ENCODE assay signal across 28 cellular contexts in the genomic region with DNA sequence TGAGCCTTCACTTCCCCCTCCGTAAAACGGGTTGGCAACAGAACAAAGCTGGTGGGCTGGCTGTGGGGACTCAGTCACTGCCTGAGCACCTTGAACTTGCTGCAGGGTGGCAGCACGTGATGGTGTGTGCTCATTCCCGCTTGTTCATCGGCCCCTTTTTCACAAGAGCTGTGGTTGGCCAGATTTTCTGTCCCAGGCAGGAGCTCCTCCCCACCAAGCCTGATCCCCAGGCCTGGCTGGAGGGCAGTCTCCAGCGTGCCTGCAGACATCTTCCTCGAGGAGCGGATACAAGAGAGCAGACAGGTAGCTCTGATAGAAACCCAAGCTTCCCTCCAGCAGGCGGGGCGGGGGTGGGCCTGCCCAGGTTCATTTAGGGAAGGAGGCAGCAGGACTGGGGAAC.
A peak's percentile ranks its signal among the peaks of the same experiment; 100 is the strongest.
DNase-seq lines count a peak whose midpoint lies in the region; ATAC-seq, FAIRE-seq and TF ChIP-seq lines count a peak whose summit lies in the region.
"Had no signal": no experiment of that assay in that cellular context is flagged by ENCODE, and none has a peak within 500 bp of the region (broad histone marks: within the 10 kb centered on the region; RNA-seq: fewer than 3 reads in every experiment).

No MANE protein-coding gene starts in this region.

- no peaks in the 10 kb centered on the region for H3K79me2 ChIP-seq in HepG2 (ENCODE audit: insufficient read depth, low read length)

- no peak overlapping the region for H3K4me2 ChIP-seq in HepG2 (ENCODE audit: low read depth, low read length)
- H3K4me2 ChIP-seq: BLaER1 treated with 17β-estradiol and CSF1 and Interleukin-3, amounts not matched to agents 10 nM and 100 nM had no signal

- peak overlapping the region; percentile 33 for H3K27ac Mint-ChIP-seq in stimulated activated naive B cell treated with anti-CD40 and anti-IgM and Interleukin-4, amounts not matched to agents 10 μg/mL and 1 μg/mL and 100 μg/mL, for 72 hours
- H3K27ac Mint-ChIP-seq: HFFc6 had no signal

- H3K9me3 ChIP-seq in HepG2 (ENCODE audit: low read length) (no peaks in the 10 kb centered on the region), right lobe of liver (no peaks in the 10 kb centered on the region), left lung (no peaks in the 10 kb centered on the region)
- H3K9me3 ChIP-seq: BLaER1 treated with 17β-estradiol and CSF1 and Interleukin-3, amounts not matched to agents 10 nM and 100 nM; Caco-2; MG63; Peyer's patch; SJCRH30 had no signal

- H4K20me1 ChIP-seq in HepG2 (ENCODE audit: insufficient read depth, low read length): no peaks in the 10 kb centered on the region

- ATAC-seq in HepG2 (no peak), right lobe of liver (no peak), left lung (no peak)
- no peak for ATAC-seq in stimulated activated naive B cell treated with anti-CD40 and anti-IgM and Interleukin-4, amounts not matched to agents 10 μg/mL and 1 μg/mL and 100 μg/mL, for 72 hours (replicated peaks)

- TF ChIP-seq EP300 in HepG2 (IDR thresholded peaks at IDR 0.05; ENCODE audit: low read depth in 2 of 2, low read length in 2 of 2) (no peak), HepG2 (CRISPR knock-in tag; IDR thresholded peaks at IDR 0.05; ENCODE audit: borderline replicate concordance) (no peak)

- H3K27me3 Mint-ChIP-seq in stimulated activated naive B cell treated with anti-CD40 and anti-IgM and Interleukin-4, amounts not matched to agents 10 μg/mL and 1 μg/mL and 100 μg/mL, for 72 hours: peaks cover 4 to 9% of the 10 kb centered on the region in 2 donors

- no peaks in the 10 kb centered on the region for H3K9me3 Mint-ChIP-seq in stimulated activated naive B cell treated with anti-CD40 and anti-IgM and Interleukin-4, amounts not matched to agents 10 μg/mL and 1 μg/mL and 100 μg/mL, for 72 hours
- H3K9me3 Mint-ChIP-seq: HFFc6 had no signal

- H3K27me3 ChIP-seq in HepG2 (ENCODE audit: control insufficient read depth in 1 of 2, insufficient read depth in 2 of 2, low read length in 2 of 2) (no peaks in the 10 kb centered on the region), right lobe of liver (no peaks in the 10 kb centered on the region), left lung (no peaks in the 10 kb centered on the region)
- H3K27me3 ChIP-seq: BLaER1 treated with 17β-estradiol and CSF1 and Interleukin-3, amounts not matched to agents 10 nM and 100 nM; MG63; Peyer's patch; SJCRH30 had no signal

- intact Hi-C loops in HepG2 (cut with micrococcal nuclease; ENCODE audit: unreplicated experiment) (no loop called here), right lobe of liver (cut with DNase I) (no loop called here), left lung (cut with DNase I) (no loop called here)

- no peak overlapping the region for H3K27ac ChIP-seq in HepG2 (ENCODE audit: extremely low read length, insufficient read depth, low read length)
- no peak overlapping the region for H3K27ac ChIP-seq in right lobe of liver
- no peak overlapping the region for H3K27ac ChIP-seq in left lung
- H3K27ac ChIP-seq: BLaER1 treated with 17β-estradiol and CSF1 and Interleukin-3, amounts not matched to agents 10 nM and 100 nM; Peyer's patch; SJCRH30 had no signal

- no peak overlapping the region for H3K4me3 ChIP-seq in HepG2 (replicated peaks in 1 of 3; ENCODE audit: insufficient read depth in 1 of 3, low read depth in 2 of 3, low read length in 3 of 3)
- no peak overlapping the region for H3K4me3 ChIP-seq in right lobe of liver
- H3K4me3 ChIP-seq in left lung: no peak overlapping the region
- H3K4me3 ChIP-seq: BLaER1 treated with 17β-estradiol and CSF1 and Interleukin-3, amounts not matched to agents 10 nM and 100 nM; MG63; Peyer's patch; SJCRH30 had no signal

- in situ Hi-C loops in HepG2 (cut with HindIII; ENCODE audit: extremely low pct_ligation_motif_present, low pct_unique_long_range_greater_than_20kb): no loop called here

- no peak for TF ChIP-seq RAD21 in HepG2 (CRISPR knock-in tag; IDR thresholded peaks at IDR 0.05)

- DNase-seq in HepG2 (ENCODE audit: low spot score): no peak
- no peak for DNase-seq in right lobe of liver
- peak; percentile 24 for DNase-seq in amniotic epithelial cell (ENCODE audit: low read depth)
- peak; percentile 69 for DNase-seq in islet precursor cell
- DNase-seq in stimulated activated naive B cell treated with anti-CD40 and anti-IgM and Interleukin-4, amounts not matched to agents 10 μg/mL and 1 μg/mL and 100 μg/mL, for 72 hours: no peak
- no peak for DNase-seq in NCI-H128 (lab: John Stamatoyannopoulos, UW; ENCODE audit: unreplicated experiment)
- no peak for DNase-seq in left lung
- DNase-seq in activated naive CD4-positive, alpha-beta T cell (lab: John Stamatoyannopoulos, UW): no peak
- DNase-seq: 8988T; Caco-2; DMS 273 treated with DMSO at 0.1 percent for 48 hours; DND-41; HFFc6; MG63; NCI-H1048; NCI-H1436 treated with DMSO at 0.1 percent for 48 hours; NCI-H2029; NCI-H2227 treated with DMSO at 0.1 percent for 48 hours; NCI-H510A treated with DMSO at 0.1 percent for 48 hours; NCI-H774; NK-92 treated with Interleukin-12 subunit alpha and Interleukin-12 subunit beta, amount 100 ng/mL, for 24 hours; Peyer's patch; SJCRH30 had no signal

- 97% methylated on average over 10 of the region's 10 CpGs for WGBS in HepG2 (ENCODE audit: low lambda C conversion rate)
- WGBS in right lobe of liver (ENCODE audit: insufficient coverage, low coverage, low lambda C conversion rate, missing lambda C conversion rate): 95% methylated on average over 3 of the region's 10 CpGs

- H3K4me1 ChIP-seq in HepG2 (ENCODE audit: insufficient read depth, low read length) (no peaks in the 10 kb centered on the region), right lobe of liver (no peaks in the 10 kb centered on the region), left lung (peaks cover 4 to 5% of the 10 kb centered on the region in 2 donors)
- H3K4me1 ChIP-seq: Caco-2, Peyer's patch had no signal

- CTCF ChIA-PET in HepG2 (lab: Yijun Ruan, JAX; ENCODE audit: low intra/inter-chr PET ratio, low total read pairs): no interaction called here

- no peak overlapping the region for H3K9ac ChIP-seq in HepG2 (ENCODE audit: insufficient read depth, low read depth, low read length)
- H3K9ac ChIP-seq: BLaER1 treated with 17β-estradiol and CSF1 and Interleukin-3, amounts not matched to agents 10 nM and 100 nM had no signal

- no peak overlapping the region for H2AFZ ChIP-seq in HepG2 (ENCODE audit: low read length)

- H3K4me1 Mint-ChIP-seq in stimulated activated naive B cell treated with anti-CD40 and anti-IgM and Interleukin-4, amounts not matched to agents 10 μg/mL and 1 μg/mL and 100 μg/mL, for 72 hours: no peaks in the 10 kb centered on the region
- H3K4me1 Mint-ChIP-seq: CD4-positive, alpha-beta memory T cell had no signal

- TF ChIP-seq POLR2A in HepG2 (IDR thresholded peaks at IDR 0.05; ENCODE audit: insufficient read depth in 1 of 2, low read depth in 2 of 2, low read length in 2 of 2) (no peak), right lobe of liver (IDR thresholded peaks at IDR 0.05) (no peak)

- FAIRE-seq in HepG2 (lab: Jason Lieb, UNC): no peak
- FAIRE-seq: G401.6, GM12892, GM18507 had no signal

- peaks cover 24 to 86% of the 10 kb centered on the region in 2 experiments for H3K36me3 ChIP-seq in HepG2 (replicated peaks in 1 of 2; ENCODE audit: control insufficient read depth in 1 of 2, insufficient read depth in 2 of 2, low read length in 2 of 2)
- H3K36me3 ChIP-seq in right lobe of liver: no peaks in the 10 kb centered on the region
- no peaks in the 10 kb centered on the region for H3K36me3 ChIP-seq in left lung
- H3K36me3 ChIP-seq: MG63, Peyer's patch, SJCRH30 had no signal

- no peak overlapping the region for H3K4me3 Mint-ChIP-seq in stimulated activated naive B cell treated with anti-CD40 and anti-IgM and Interleukin-4, amounts not matched to agents 10 μg/mL and 1 μg/mL and 100 μg/mL, for 72 hours
- H3K4me3 Mint-ChIP-seq: CD4-positive, alpha-beta memory T cell; HFFc6 had no signal

- no TSS peak for BruUV-seq in HepG2 (replicated peaks; lab: Mats Ljungman, UMichigan)

- TF ChIP-seq CTCF in HepG2 (CRISPR knock-in tag; IDR thresholded peaks at IDR 0.05) (no peak), right lobe of liver (IDR thresholded peaks at IDR 0.05) (no peak), left lung (IDR thresholded peaks at IDR 0.05) (no peak)

- POLR2A ChIA-PET in HepG2 (lab: Yijun Ruan, JAX): no interaction called here

- no peaks in the 10 kb centered on the region for H3K36me3 Mint-ChIP-seq in stimulated activated naive B cell treated with anti-CD40 and anti-IgM and Interleukin-4, amounts not matched to agents 10 μg/mL and 1 μg/mL and 100 μg/mL, for 72 hours
- H3K36me3 Mint-ChIP-seq: CD4-positive, alpha-beta memory T cell had no signal

TF ChIP-seq in HepG2, 621 proteins besides CTCF, POLR2A, EP300 and RAD21:
- TF ChIP-seq ZFP36 (IDR thresholded peaks at IDR 0.05; ENCODE audit: borderline replicate concordance, low read depth, low read length, partially characterized antibody) (no peak), KDM4B (CRISPR knock-in tag; IDR thresholded peaks at IDR 0.05) (no peak), EZH2 (conservative IDR thresholded peaks at IDR 0.05; ENCODE audit: low read depth, low read length) (no peak), JUNB (CRISPR knock-in tag; IDR thresholded peaks at IDR 0.05; ENCODE audit: borderline replicate concordance) (no peak), ZSCAN31 (CRISPR knock-in tag; IDR thresholded peaks at IDR 0.05; ENCODE audit: low read depth) (no peak), ZNF629 (CRISPR knock-in tag; conservative IDR thresholded peaks at IDR 0.05) (0 out of 2 replicates have a peak, but pooled peaks have one; percentile 24)

Comparison
In these comparisons a context has a peak if more than half of its experiments do, and no peak if none do; other contexts are left out.
1. DNase-seq: peak in amniotic epithelial cell (single experiment) and islet precursor cell (single experiment); none in HepG2 (single experiment), right lobe of liver (0 of 3), stimulated activated naive B cell treated with anti-CD40 and anti-IgM and Interleukin-4, amounts not matched to agents 10 μg/mL and 1 μg/mL and 100 μg/mL, for 72 hours (single experiment), NCI-H128 (single experiment), left lung (0 of 2) and activated naive CD4-positive, alpha-beta T cell (0 of 4).